Comparison of ENCODE assay signal across 19 cellular contexts in genomic region chr14:57963071-57963470, GRCh38.
DNase-seq lines count a peak whose midpoint lies in the region; ATAC-seq, FAIRE-seq and TF ChIP-seq lines count a peak whose summit lies in the region.
"Had no signal": no experiment of that assay in that cellular context is flagged by ENCODE, and none has a peak within 500 bp of the region (broad histone marks: within the 10 kb centered on the region; RNA-seq: fewer than 3 reads in every experiment).

No MANE protein-coding gene starts in this region.

- H2AFZ ChIP-seq in neuron (ENCODE audit: low read depth, low read length) = peak overlapping the region; percentile 87

- no peak overlapping the region for H3K27ac Mint-ChIP-seq in endodermal cell
- H3K27ac Mint-ChIP-seq: CD14-positive monocyte had no signal

- TF ChIP-seq CTCF in endodermal cell (conservative IDR thresholded peaks at IDR 0.05) (no peak), heart left ventricle (IDR thresholded peaks at IDR 0.05) (no peak), spleen (IDR thresholded peaks at IDR 0.05 in 8 of 11, conservative IDR thresholded peaks at IDR 0.05 in 3 of 11) (no peak)

- DNase-seq in HTR-8/SVneo (ENCODE audit: insufficient read length, low spot score) (no peak), endodermal cell (no peak), urothelium cell line (ENCODE audit: low spot score) (no peak), heart left ventricle (no peak), spleen (no peak), ecto neural progenitor cell (ENCODE audit: low spot score) (no peak)
- DNase-seq: DMS 273 treated with DMSO at 0.1 percent for 48 hours, GF-D8, NCI-H1048, NCI-H1436 treated with DMSO at 0.1 percent for 48 hours, NCI-H2029 treated with DMSO at 0.1 percent for 48 hours, NCI-H774, PC-3 had no signal

- peaks cover 45% of the 10 kb centered on the region for H3K4me1 Mint-ChIP-seq in endodermal cell
- H3K4me1 Mint-ChIP-seq: CD14-positive monocyte had no signal

- no peak for ATAC-seq in heart left ventricle

- no peaks in the 10 kb centered on the region for H3K36me3 Mint-ChIP-seq in endodermal cell (ENCODE audit: low read depth)
- H3K36me3 Mint-ChIP-seq: CD14-positive monocyte had no signal

- H3K27me3 ChIP-seq in endodermal cell (ENCODE audit: control insufficient read depth, insufficient read depth, low read length, poor library complexity, severe bottlenecking) (peaks cover 10% of the 10 kb centered on the region), neuron (ENCODE audit: insufficient read depth, low read length) (no peaks in the 10 kb centered on the region), heart left ventricle (no peaks in the 10 kb centered on the region), spleen (replicated peaks in 1 of 7) (peaks cover 0 to 13% (median 0%) of the 10 kb centered on the region in 7 donors)

- intact Hi-C loops in heart left ventricle (cut with DNase I) (no loop called here), spleen (cut with DNase I; ENCODE audit: low total_unique reads) (no loop called here)

- H3K27ac ChIP-seq in endodermal cell (ENCODE audit: low read depth, low read length) (peak overlapping the region; percentile 90), heart left ventricle (no peak overlapping the region), spleen (peak overlapping the region in 2 of 8 donors; percentile 23 to 48)
- H3K27ac ChIP-seq: KMS-11, RWPE1 had no signal

- H3K36me3 ChIP-seq in endodermal cell (ENCODE audit: control insufficient read depth, insufficient read depth, low read length) = no peaks in the 10 kb centered on the region
- H3K36me3 ChIP-seq in neuron (ENCODE audit: insufficient read depth, low read length) = no peaks in the 10 kb centered on the region
- H3K36me3 ChIP-seq in heart left ventricle = no peaks in the 10 kb centered on the region
- no peaks in the 10 kb centered on the region for H3K36me3 ChIP-seq in spleen

- peaks cover 13% of the 10 kb centered on the region for H3K4me1 ChIP-seq in endodermal cell (ENCODE audit: control insufficient read depth, insufficient read depth, low read length)
- peaks cover 39% of the 10 kb centered on the region for H3K4me1 ChIP-seq in neuron (ENCODE audit: insufficient read depth, low read length)
- peaks cover 0 to 4% (median 0%) of the 10 kb centered on the region in 12 donors for H3K4me1 ChIP-seq in heart left ventricle
- peaks cover 0 to 8% (median 0%) of the 10 kb centered on the region in 6 donors for H3K4me1 ChIP-seq in spleen

- TF ChIP-seq POLR2A in heart left ventricle (IDR thresholded peaks at IDR 0.05) (no peak), spleen (IDR thresholded peaks at IDR 0.05) (no peak)

- 71 to 99% methylated on average over 1 to 2 of the region's 2 CpGs for WGBS in endodermal cell (ENCODE audit: insufficient coverage in 1 of 2, insufficient read length in 1 of 2), 2 experiments
- WGBS in heart left ventricle, 4 donors = 62 to 78% (median 67%) methylated on average over 2 of the region's 2 CpGs
- 47 to 78% (median 61%) methylated on average over 2 of the region's 2 CpGs for WGBS in spleen, 5 donors

- H3K9ac ChIP-seq in endodermal cell (ENCODE audit: extremely low read depth, low read length, poor library complexity, severe bottlenecking) = no peak overlapping the region
- H3K9ac ChIP-seq: KMS-11 had no signal

- H3K9me3 ChIP-seq in endodermal cell (ENCODE audit: control insufficient read depth, low read length) = no peaks in the 10 kb centered on the region
- H3K9me3 ChIP-seq in neuron (ENCODE audit: low read length) = no peaks in the 10 kb centered on the region
- no peaks in the 10 kb centered on the region for H3K9me3 ChIP-seq in heart left ventricle
- no peaks in the 10 kb centered on the region for H3K9me3 ChIP-seq in spleen

- H3K27me3 Mint-ChIP-seq in endodermal cell (ENCODE audit: insufficient read depth) = peaks cover 9% of the 10 kb centered on the region

- H3K4me3 Mint-ChIP-seq in endodermal cell = no peak overlapping the region
- H3K4me3 Mint-ChIP-seq: CD14-positive monocyte had no signal

- FAIRE-seq in HTR-8/SVneo (lab: Jason Lieb, UNC) (peak; percentile 78), urothelium cell line (lab: Jason Lieb, UNC) (peak; percentile 27)
- FAIRE-seq: GM12891, GM18507 had no signal

- no peaks in the 10 kb centered on the region for H3K9me3 Mint-ChIP-seq in endodermal cell

- H3K4me3 ChIP-seq in endodermal cell (ENCODE audit: low read length) (no peak overlapping the region), neuron (ENCODE audit: low read length) (peak overlapping the region; percentile 40), heart left ventricle (no peak overlapping the region), spleen (no peak overlapping the region)
